ENCODE assay signal across 9 cellular contexts in genomic region chr11:100876826-100877545, GRCh38.
DNase-seq lines count a peak whose midpoint lies in the region; ATAC-seq lines count a peak whose summit lies in the region.
"Had no signal": no experiment of that assay in that cellular context is flagged by ENCODE, and none has a peak within 500 bp of the region (broad histone marks: within the 10 kb centered on the region; RNA-seq: fewer than 3 reads in every experiment).

No MANE protein-coding gene starts in this region.

- H4K8ac ChIP-seq in mesendoderm (ENCODE audit: low read depth, low read length), result no peak overlapping the region

- no peaks in the 10 kb centered on the region for H3K9me3 Mint-ChIP-seq in activated CD4-positive, alpha-beta T cell treated with anti-CD3 and anti-CD28 coated beads, Interleukin-2, amount 10 ng/mL, durations not matched to agents 7 days and 5 days

- no peaks in the 10 kb centered on the region for H3K27me3 ChIP-seq in mesendoderm (ENCODE audit: insufficient read depth, low read length, poor library complexity)

- H3K18ac ChIP-seq in mesendoderm (ENCODE audit: low read length), result no peak overlapping the region

- WGBS in mesendoderm (ENCODE audit: extremely low coverage, insufficient coverage, low lambda C conversion rate), result no CpG with 5 or more reads among the region's 3 CpGs

- peaks cover 8% of the 10 kb centered on the region for H3K4me1 ChIP-seq in mesendoderm (ENCODE audit: control insufficient read depth, low read depth, low read length)

- H3K4me2 ChIP-seq in mesendoderm (ENCODE audit: low read length), result no peak overlapping the region

- H3K79me1 ChIP-seq in mesendoderm (ENCODE audit: low read length), result peaks cover 3% of the 10 kb centered on the region

- no peak overlapping the region for H2BK120ac ChIP-seq in mesendoderm (ENCODE audit: low read depth, low read length)

- no peak overlapping the region for H3K27ac ChIP-seq in mesendoderm (ENCODE audit: low read depth, low read length)

- no peaks in the 10 kb centered on the region for H3K79me2 ChIP-seq in mesendoderm (ENCODE audit: control insufficient read depth, insufficient read depth, low read length)

- H3K9ac ChIP-seq in mesendoderm (ENCODE audit: low read length), result no peak overlapping the region

- ATAC-seq in GM18517 (IDR thresholded peaks at IDR 0.05; ENCODE audit: unreplicated experiment), result peak; percentile 97
- peak; percentile 74 for ATAC-seq in HG03025 (IDR thresholded peaks at IDR 0.05; ENCODE audit: low FRiP score, unreplicated experiment)
- ATAC-seq in HG03139 (IDR thresholded peaks at IDR 0.05; ENCODE audit: unreplicated experiment), result no peak
- ATAC-seq: K562 had no signal

- no peak overlapping the region for H3K56ac ChIP-seq in mesendoderm (ENCODE audit: low read length)

- CTCF ChIA-PET in activated CD4-positive, alpha-beta T cell treated with anti-CD3 and anti-CD28 coated beads, Interleukin-2, amount 10 ng/mL, durations not matched to agents 7 days and 5 days (lab: Charles Lee), result no interaction called here

- H3K27ac Mint-ChIP-seq in activated CD4-positive, alpha-beta T cell treated with anti-CD3 and anti-CD28 coated beads, Interleukin-2, amount 10 ng/mL, durations not matched to agents 7 days and 5 days, result no peak overlapping the region

- no peaks in the 10 kb centered on the region for H3K4me1 Mint-ChIP-seq in activated CD4-positive, alpha-beta T cell treated with anti-CD3 and anti-CD28 coated beads, Interleukin-2, amount 10 ng/mL, durations not matched to agents 7 days and 5 days

- no peak overlapping the region for H2BK5ac ChIP-seq in mesendoderm (ENCODE audit: low read length)

- DNase-seq in astrocyte of the hippocampus (ENCODE audit: low read depth, low spot score) (peak; percentile 94), mesendoderm (peak; percentile 95), NCI-H2107 treated with DMSO at 0.1 percent for 48 hours (lab: John Stamatoyannopoulos, UW; ENCODE audit: unreplicated experiment) (no peak)
- no peak for DNase-seq in stimulated activated CD4-positive, alpha-beta T cell treated with anti-CD3 and anti-CD28 coated beads, Interleukin-2, amount 100 ng/mL, for 24 hours
- DNase-seq in activated CD4-positive, alpha-beta T cell treated with anti-CD3 and anti-CD28 coated beads, Interleukin-2, amount 10 ng/mL, durations not matched to agents 7 days and 5 days, result no peak

- no peak overlapping the region for H2AK5ac ChIP-seq in mesendoderm (ENCODE audit: low read length)

- H3K36me3 ChIP-seq in mesendoderm (ENCODE audit: control insufficient read depth, insufficient read depth, low read length), result no peaks in the 10 kb centered on the region

- H3K4me3 Mint-ChIP-seq in activated CD4-positive, alpha-beta T cell treated with anti-CD3 and anti-CD28 coated beads, Interleukin-2, amount 10 ng/mL, durations not matched to agents 7 days and 5 days, result no peak overlapping the region

- POLR2A ChIA-PET in activated CD4-positive, alpha-beta T cell treated with anti-CD3 and anti-CD28 coated beads, Interleukin-2, amount 10 ng/mL, durations not matched to agents 7 days and 5 days (lab: Charles Lee), result no interaction called here

- no peak overlapping the region for H4K5ac ChIP-seq in mesendoderm (ENCODE audit: low read length)

- no peak overlapping the region for H3K4me3 ChIP-seq in mesendoderm (ENCODE audit: low read length)
- H3K4me3 ChIP-seq: K562 had no signal

- H3K27me3 Mint-ChIP-seq in activated CD4-positive, alpha-beta T cell treated with anti-CD3 and anti-CD28 coated beads, Interleukin-2, amount 10 ng/mL, durations not matched to agents 7 days and 5 days, result no peaks in the 10 kb centered on the region

- no peaks in the 10 kb centered on the region for H3K36me3 Mint-ChIP-seq in activated CD4-positive, alpha-beta T cell treated with anti-CD3 and anti-CD28 coated beads, Interleukin-2, amount 10 ng/mL, durations not matched to agents 7 days and 5 days (ENCODE audit: low read depth)

- no peak overlapping the region for H3K4ac ChIP-seq in mesendoderm (ENCODE audit: low read depth, low read length)

- H3K23ac ChIP-seq in mesendoderm (ENCODE audit: low read length), result no peak overlapping the region

- H2BK15ac ChIP-seq in mesendoderm (replicated peaks; ENCODE audit: low read depth), result no peak overlapping the region

Comparison
In these comparisons a context has a peak if more than half of its experiments do, and no peak if none do; other contexts are left out.
1. DNase-seq: peak in astrocyte of the hippocampus (single experiment) and mesendoderm (single experiment); none in NCI-H2107 treated with DMSO at 0.1 percent for 48 hours (single experiment), stimulated activated CD4-positive, alpha-beta T cell treated with anti-CD3 and anti-CD28 coated beads, Interleukin-2, amount 100 ng/mL, for 24 hours (0 of 2) and activated CD4-positive, alpha-beta T cell treated with anti-CD3 and anti-CD28 coated beads, Interleukin-2, amount 10 ng/mL, durations not matched to agents 7 days and 5 days (single experiment).